Comparison of ENCODE assay signal across 1 cellular context in genomic region chr7:144118341-144118740, GRCh38.
TF ChIP-seq lines count a peak whose summit lies in the region.

No MANE protein-coding gene starts in this region.

TF ChIP-seq in HCT116, 20 proteins besides CTCF, POLR2A, EP300 and RAD21 (continued from another document):
- TF ChIP-seq MAX (IDR thresholded peaks at IDR 0.05): no peak
- TF ChIP-seq ELF1 (IDR thresholded peaks at IDR 0.05; ENCODE audit: borderline replicate concordance, low read depth): no peak
